Comparison of ENCODE assay signal across 1 cellular context in genomic region chr2:71419976-71420375, GRCh38.
TF ChIP-seq lines count a peak whose summit lies in the region.

No MANE protein-coding gene starts in this region.

TF ChIP-seq in K562, 482 proteins besides CTCF, POLR2A, EP300 and RAD21 (continued from another document):
- TF ChIP-seq ZNF518B (CRISPR knock-in tag; IDR thresholded peaks at IDR 0.05) = no peak
- no peak for TF ChIP-seq BRCA1 (IDR thresholded peaks at IDR 0.05)
- TF ChIP-seq BRCA1 (CRISPR knock-in tag; IDR thresholded peaks at IDR 0.05) = no peak
- TF ChIP-seq CREM (IDR thresholded peaks at IDR 0.05; ENCODE audit: low read depth) = no peak
- TF ChIP-seq MBD2 (IDR thresholded peaks at IDR 0.05; ENCODE audit: borderline replicate concordance, low read depth) = no peak
- TF ChIP-seq ZNF431 (CRISPR knock-in tag; IDR thresholded peaks at IDR 0.05) = no peak
- TF ChIP-seq ZNF263 (CRISPR knock-in tag; IDR thresholded peaks at IDR 0.05; ENCODE audit: borderline replicate concordance) = no peak
- TF ChIP-seq SETDB1 (IDR thresholded peaks at IDR 0.05; ENCODE audit: low read length) = no peak
- TF ChIP-seq ZNF143 (CRISPR knock-in tag; IDR thresholded peaks at IDR 0.05) = no peak
TF ChIP-seq in K562: peak in this region for 0.
